8 cellular contexts compared by ENCODE assay signal in the genomic region with DNA sequence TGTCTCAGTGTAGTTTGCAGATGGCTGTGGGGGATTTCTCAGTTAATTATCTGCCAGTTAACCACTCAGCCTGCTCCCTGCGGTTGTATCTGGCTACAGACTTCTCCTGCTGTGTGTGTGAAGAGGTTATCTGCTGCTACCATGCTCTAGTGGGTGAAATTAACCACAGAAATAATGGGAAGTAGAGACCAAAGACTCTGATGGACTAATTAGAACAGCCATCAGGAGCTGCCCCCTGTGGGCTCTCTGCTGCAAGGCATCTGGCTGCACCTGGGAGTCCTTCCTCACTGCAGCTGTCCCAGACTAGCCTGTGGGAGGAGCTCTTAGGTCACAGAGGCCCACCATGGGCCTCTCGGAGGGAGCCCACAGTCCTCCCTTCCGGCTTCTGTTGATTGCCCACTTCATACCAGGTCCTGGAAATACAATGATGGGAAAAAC.
DNase-seq lines count a peak whose midpoint lies in the region; ATAC-seq and TF ChIP-seq lines count a peak whose summit lies in the region.

No MANE protein-coding gene starts in this region.

- peaks cover 13% of the 10 kb centered on the region for H3K4me1 Mint-ChIP-seq in WTC11

- no peak overlapping the region for H3K4me2 ChIP-seq in osteoblast (ENCODE audit: insufficient read depth, low read length)

- peaks cover 77% of the 10 kb centered on the region for H3K79me2 ChIP-seq in osteoblast (ENCODE audit: insufficient read depth, low read length)

- H3K9me3 ChIP-seq in osteoblast (ENCODE audit: low read depth, low read length) (no peaks in the 10 kb centered on the region), sigmoid colon (no peaks in the 10 kb centered on the region)

- intact Hi-C loops in sigmoid colon (cut with DNase I), result loop anchor here (5.0 kb wide), 1 partner anchor 33 kb away; no protein-coding TSS in a partner anchor

- ATAC-seq in GM18873 (IDR thresholded peaks at IDR 0.05; ENCODE audit: low FRiP score, unreplicated experiment) (peak; percentile 63), WTC11 (peak; percentile 100)

- H3K36me3 ChIP-seq in osteoblast (ENCODE audit: insufficient read depth, low read length) (no peaks in the 10 kb centered on the region), sigmoid colon (no peaks in the 10 kb centered on the region)

- H4K20me1 ChIP-seq in osteoblast (ENCODE audit: insufficient read depth, low read length), result peaks cover 89% of the 10 kb centered on the region

- no peaks in the 10 kb centered on the region for H3K36me3 Mint-ChIP-seq in WTC11

- no peak overlapping the region for H3K4me3 ChIP-seq in osteoblast (ENCODE audit: insufficient read depth, low read length)
- no peak overlapping the region for H3K4me3 ChIP-seq in sigmoid colon

- H3K27ac ChIP-seq in 22Rv1 (no peak overlapping the region), osteoblast (ENCODE audit: low read depth, low read length) (no peak overlapping the region), sigmoid colon (no peak overlapping the region)

- TF ChIP-seq EP300 in sigmoid colon (IDR thresholded peaks at IDR 0.05), result no peak

- H3K4me3 Mint-ChIP-seq in WTC11, result no peak overlapping the region

- POLR2A ChIA-PET in WTC11 (lab: Charles Lee), result no interaction called here

- 61 to 87% methylated on average over 3 of the region's 3 CpGs for WGBS in sigmoid colon, 2 donors

- no peak for TF ChIP-seq POLR2A in sigmoid colon (IDR thresholded peaks at IDR 0.05)

- no peaks in the 10 kb centered on the region for H3K27me3 Mint-ChIP-seq in WTC11 (ENCODE audit: low read depth)

- CTCF ChIA-PET in WTC11 (lab: Charles Lee), result interaction anchor here (0.5 to 4.4 kb wide), 32 partner anchors 8 to 504 kb away, joined by 3 to 28 read pairs (median 4); partner anchors contain the start of gene CTIF

- H3K9me3 Mint-ChIP-seq in WTC11, result peaks cover 10% of the 10 kb centered on the region

- H3K27me3 ChIP-seq in osteoblast (ENCODE audit: insufficient read depth, low read length) (no peaks in the 10 kb centered on the region), sigmoid colon (no peaks in the 10 kb centered on the region)

- TF ChIP-seq CTCF in 22Rv1 (IDR thresholded peaks at IDR 0.05), result peak; percentile 17; the same call in 1 of the 2 replicates
- TF ChIP-seq CTCF in WTC11 (IDR thresholded peaks at IDR 0.05), result no peak
- TF ChIP-seq CTCF in osteoblast (IDR thresholded peaks at IDR 0.05; ENCODE audit: extremely low read depth, low read depth, low read length), result peak; percentile 18
- TF ChIP-seq CTCF in sigmoid colon (IDR thresholded peaks at IDR 0.05), result no peak

- H3K4me1 ChIP-seq in osteoblast (ENCODE audit: insufficient read depth, low read length) (peaks cover 32% of the 10 kb centered on the region), sigmoid colon (peaks cover 0 to 47% (median 23%) of the 10 kb centered on the region in 4 donors)

- DNase-seq in LHCN-M2 (ENCODE audit: low read depth) (peak; percentile 28), WTC11 (ENCODE audit: low spot score) (peak; percentile 71), osteoblast (ENCODE audit: insufficient read length, low spot score, missing footprints) (no peak), medulla oblongata (ENCODE audit: extremely low spot score) (no peak), sigmoid colon (no peak)
- no peak for DNase-seq in activated naive CD4-positive, alpha-beta T cell treated with anti-CD3 and anti-CD28 coated beads, Interleukin-2, amount 50 U/mL, for 16 hours

- H3K27ac Mint-ChIP-seq in WTC11, result no peak overlapping the region

- no peak overlapping the region for H2AFZ ChIP-seq in osteoblast (ENCODE audit: low read length)

TF ChIP-seq in WTC11, 78 proteins besides CTCF, POLR2A, EP300 and RAD21:
- no peak for TF ChIP-seq ZNF425 (CRISPR knock-in tag; conservative IDR thresholded peaks at IDR 0.05)
- TF ChIP-seq ZNF263 (CRISPR knock-in tag; IDR thresholded peaks at IDR 0.05; ENCODE audit: low read depth), result peak; percentile 55; the same call in 1 of the 2 replicates
- TF ChIP-seq TEAD4 (CRISPR knock-in tag; IDR thresholded peaks at IDR 0.05), result no peak

Comparison
In these comparisons a context has a peak if more than half of its experiments do, and no peak if none do; other contexts are left out.
1. CTCF ChIP-seq: peak in 22Rv1 (single experiment) and osteoblast (single experiment); none in WTC11 (single experiment) and sigmoid colon (0 of 4).
2. DNase-seq: peak in LHCN-M2 (single experiment) and WTC11 (single experiment); none in osteoblast (single experiment), medulla oblongata (single experiment), sigmoid colon (single experiment) and activated naive CD4-positive, alpha-beta T cell treated with anti-CD3 and anti-CD28 coated beads, Interleukin-2, amount 50 U/mL, for 16 hours (single experiment).